In genomic region chr7:96319444-96319843, GRCh38 we compare ENCODE assay signal across 25 cellular contexts. TPM values are rescaled to one million over a fixed set of nuclear protein-coding genes. Genes with fewer than 3 reads are reported as not detected.
DNase-seq lines count a peak whose midpoint lies in the region; ATAC-seq and TF ChIP-seq lines count a peak whose summit lies in the region.
"Had no signal": no experiment of that assay in that cellular context is flagged by ENCODE, and none has a peak within 500 bp of the region (broad histone marks: within the 10 kb centered on the region; RNA-seq: fewer than 3 reads in every experiment).

No MANE protein-coding gene starts in this region.

- peak overlapping the region; percentile 94 for H3K4me3 Mint-ChIP-seq in activated CD4-positive, alpha-beta T cell treated with anti-CD3 and anti-CD28 coated beads, Interleukin-2, amount 10 ng/mL, durations not matched to agents 24 days and 14 days
- no peak overlapping the region for H3K4me3 Mint-ChIP-seq in activated CD4-positive, alpha-beta T cell treated with anti-CD3 and anti-CD28 coated beads for 36 hours
- H3K4me3 Mint-ChIP-seq: activated CD4-positive, alpha-beta T cell treated with anti-CD3 and anti-CD28 coated beads, Interleukin-2, amount 10 ng/mL, durations not matched to agents 7 days and 5 days; activated naive CD4-positive, alpha-beta T cell treated with anti-CD3 and anti-CD28 coated beads for 36 hours; HFFc6; natural killer cell treated with Interleukin-12 subunit alpha and Interleukin-12 subunit beta and Interleukin-15 and Interleukin-18, amount 100 ng/mL, for 72 hours; T-helper 1 cell treated with Interleukin-12 subunit alpha and Interleukin-12 subunit beta and Interleukin-4 antibody, amounts not matched to agents 30 μg/mL and 1 μg/mL, for 36 hours had no signal

- H3K27me3 Mint-ChIP-seq in activated CD4-positive, alpha-beta T cell treated with anti-CD3 and anti-CD28 coated beads, Interleukin-2, amount 10 ng/mL, durations not matched to agents 24 days and 14 days = peaks cover 3% of the 10 kb centered on the region
- no peaks in the 10 kb centered on the region for H3K27me3 Mint-ChIP-seq in activated CD4-positive, alpha-beta T cell treated with anti-CD3 and anti-CD28 coated beads for 36 hours
- H3K27me3 Mint-ChIP-seq: activated CD4-positive, alpha-beta T cell treated with anti-CD3 and anti-CD28 coated beads, Interleukin-2, amount 10 ng/mL, durations not matched to agents 7 days and 5 days; natural killer cell treated with Interleukin-12 subunit alpha and Interleukin-12 subunit beta and Interleukin-15 and Interleukin-18, amount 100 ng/mL, for 72 hours had no signal

- H3K4me1 ChIP-seq in gastrocnemius medialis = peaks cover 55 to 61% of the 10 kb centered on the region in 2 donors

- peak overlapping the region; percentile 29 for H3K27ac Mint-ChIP-seq in activated CD4-positive, alpha-beta T cell treated with anti-CD3 and anti-CD28 coated beads, Interleukin-2, amount 10 ng/mL, durations not matched to agents 24 days and 14 days
- no peak overlapping the region for H3K27ac Mint-ChIP-seq in activated CD4-positive, alpha-beta T cell treated with anti-CD3 and anti-CD28 coated beads for 36 hours
- H3K27ac Mint-ChIP-seq: activated CD4-positive, alpha-beta T cell treated with anti-CD3 and anti-CD28 coated beads, Interleukin-2, amount 10 ng/mL, durations not matched to agents 7 days and 5 days; activated naive CD4-positive, alpha-beta T cell treated with anti-CD3 and anti-CD28 coated beads for 36 hours; activated T-cell treated with anti-CD3 and anti-CD28 coated beads, Interleukin-2, amount 50 U/mL, for 72 hours; HFFc6; T-helper 1 cell treated with Interleukin-12 subunit alpha and Interleukin-12 subunit beta and Interleukin-4 antibody, amounts not matched to agents 30 μg/mL and 1 μg/mL, for 36 hours had no signal

- H3K4me3 ChIP-seq in gastrocnemius medialis = no peak overlapping the region
- H3K4me3 ChIP-seq: GM23248, pancreas had no signal

- CTCF ChIA-PET in activated CD4-positive, alpha-beta T cell treated with anti-CD3 and anti-CD28 coated beads for 36 hours (lab: Charles Lee) = interaction anchor here (1.2 kb wide), 1 partner anchor 14 kb away, joined by 7 read pairs; no protein-coding TSS in a partner anchor

- no peaks in the 10 kb centered on the region for H3K27me3 ChIP-seq in gastrocnemius medialis
- H3K27me3 ChIP-seq: dorsolateral prefrontal cortex, pancreas had no signal

- H3K9me3 ChIP-seq in gastrocnemius medialis = no peaks in the 10 kb centered on the region
- H3K9me3 ChIP-seq: pancreas had no signal

- H3K36me3 ChIP-seq in gastrocnemius medialis = no peaks in the 10 kb centered on the region
- H3K36me3 ChIP-seq: pancreas had no signal

- no peak for ATAC-seq in activated CD4-positive, alpha-beta T cell treated with anti-CD3 and anti-CD28 coated beads for 36 hours
- no peak for ATAC-seq in gastrocnemius medialis
- ATAC-seq: activated T-cell treated with anti-CD3 and anti-CD28 coated beads, Interleukin-2, amount 50 U/mL, for 72 hours; left lobe of liver; natural killer cell treated with Interleukin-12 subunit alpha and Interleukin-12 subunit beta and Interleukin-15 and Interleukin-18, amount 100 ng/mL, for 72 hours; pancreas had no signal

- no peak for TF ChIP-seq CTCF in gastrocnemius medialis (IDR thresholded peaks at IDR 0.05 in 4 of 5, conservative IDR thresholded peaks at IDR 0.05 in 1 of 5)

- peaks cover 5% of the 10 kb centered on the region for H3K9me3 Mint-ChIP-seq in activated CD4-positive, alpha-beta T cell treated with anti-CD3 and anti-CD28 coated beads, Interleukin-2, amount 10 ng/mL, durations not matched to agents 24 days and 14 days
- H3K9me3 Mint-ChIP-seq in activated CD4-positive, alpha-beta T cell treated with anti-CD3 and anti-CD28 coated beads for 36 hours (ENCODE audit: low read depth) = no peaks in the 10 kb centered on the region
- H3K9me3 Mint-ChIP-seq: activated CD4-positive, alpha-beta T cell treated with anti-CD3 and anti-CD28 coated beads, Interleukin-2, amount 10 ng/mL, durations not matched to agents 7 days and 5 days; activated naive CD4-positive, alpha-beta T cell treated with anti-CD3 and anti-CD28 coated beads for 36 hours; activated T-cell treated with anti-CD3 and anti-CD28 coated beads, Interleukin-2, amount 50 U/mL, for 72 hours; HFFc6; natural killer cell treated with Interleukin-12 subunit alpha and Interleukin-12 subunit beta and Interleukin-15 and Interleukin-18, amount 100 ng/mL, for 72 hours; T-helper 1 cell treated with Interleukin-12 subunit alpha and Interleukin-12 subunit beta and Interleukin-4 antibody, amounts not matched to agents 30 μg/mL and 1 μg/mL, for 36 hours had no signal

- H3K36me3 Mint-ChIP-seq in activated CD4-positive, alpha-beta T cell treated with anti-CD3 and anti-CD28 coated beads, Interleukin-2, amount 10 ng/mL, durations not matched to agents 24 days and 14 days (ENCODE audit: low read depth) = peaks cover 7% of the 10 kb centered on the region
- peaks cover 5% of the 10 kb centered on the region for H3K36me3 Mint-ChIP-seq in activated CD4-positive, alpha-beta T cell treated with anti-CD3 and anti-CD28 coated beads for 36 hours (ENCODE audit: low read depth)
- H3K36me3 Mint-ChIP-seq: natural killer cell treated with Interleukin-12 subunit alpha and Interleukin-12 subunit beta and Interleukin-15 and Interleukin-18, amount 100 ng/mL, for 72 hours had no signal

- in situ Hi-C loops in gastrocnemius medialis (cut with MboI; ENCODE audit: low sequenced_read_pairs in 4 of 4) = no loop called here

- peaks cover 43% of the 10 kb centered on the region for H3K4me1 Mint-ChIP-seq in activated CD4-positive, alpha-beta T cell treated with anti-CD3 and anti-CD28 coated beads, Interleukin-2, amount 10 ng/mL, durations not matched to agents 24 days and 14 days
- H3K4me1 Mint-ChIP-seq in activated CD4-positive, alpha-beta T cell treated with anti-CD3 and anti-CD28 coated beads for 36 hours = peaks cover 40% of the 10 kb centered on the region

- TF ChIP-seq POLR2A in gastrocnemius medialis (IDR thresholded peaks at IDR 0.05) = no peak

- intact Hi-C loops in activated CD4-positive, alpha-beta T cell treated with anti-CD3 and anti-CD28 coated beads, Interleukin-2, amount 10 ng/mL, durations not matched to agents 24 days and 14 days (cut with micrococcal nuclease) = no loop called here
- intact Hi-C loops in activated CD4-positive, alpha-beta T cell treated with anti-CD3 and anti-CD28 coated beads for 36 hours (cut with DNase I, micrococcal nuclease) = no loop called here
- intact Hi-C loops in gastrocnemius medialis (cut with DNase I; ENCODE audit: low total_unique reads) = no loop called here

- POLR2A ChIA-PET in activated CD4-positive, alpha-beta T cell treated with anti-CD3 and anti-CD28 coated beads for 36 hours (lab: Charles Lee) = interaction anchor here (1.3 kb wide), 2 partner anchors 15 to 34 kb away, joined by 3 to 7 read pairs; no protein-coding TSS in a partner anchor

- peak overlapping the region in 3 of 4 donors; percentile 38 to 99 (median 97) for H3K27ac ChIP-seq in gastrocnemius medialis
- H3K27ac ChIP-seq in substantia nigra (ENCODE audit: low read depth, low read length, poor library complexity, severe bottlenecking) = no peak overlapping the region
- H3K27ac ChIP-seq: GM23248, pancreas had no signal

- DNase-seq in activated CD4-positive, alpha-beta T cell treated with anti-CD3 and anti-CD28 coated beads, Interleukin-2, amount 10 ng/mL, durations not matched to agents 24 days and 14 days = no peak
- DNase-seq in activated CD4-positive, alpha-beta T cell treated with anti-CD3 and anti-CD28 coated beads for 36 hours = no peak
- DNase-seq in MV-4-11 (lab: John Stamatoyannopoulos, UW) = peak; percentile 49
- peak; percentile 74 for DNase-seq in dermis blood vessel endothelial cell
- DNase-seq in gastrocnemius medialis = no peak
- DNase-seq in KG1 (lab: John Stamatoyannopoulos, UW) = no peak
- no peak for DNase-seq in substantia nigra (lab: John Stamatoyannopoulos, UW)
- DNase-seq in COR-L47 (lab: John Stamatoyannopoulos, UW) = no peak
- DNase-seq: activated CD4-positive, alpha-beta T cell treated with anti-CD3 and anti-CD28 coated beads, Interleukin-2, amount 10 ng/mL, durations not matched to agents 7 days and 5 days; activated naive CD4-positive, alpha-beta T cell treated with anti-CD3 and anti-CD28 coated beads for 36 hours; activated T-cell treated with anti-CD3 and anti-CD28 coated beads, Interleukin-2, amount 50 U/mL, for 72 hours; aorta; DMS53; dorsolateral prefrontal cortex; GDM1; GM23248; HFFc6; IMR-90; NCI-H146; NCI-H2171; NCI-H524 treated with DMSO at 0.1 percent for 48 hours; pancreas had no signal

RNA-seq across cellular contexts. Expression of gene SLC25A13, which starts 2.5 kb away (rescaled TPM):
- 25.8 and 26.3 TPM in 2 replicates for total RNA-seq in activated CD4-positive, alpha-beta T cell treated with anti-CD3 and anti-CD28 coated beads, Interleukin-2, amount 10 ng/mL, durations not matched to agents 24 days and 14 days
- total RNA-seq in activated CD4-positive, alpha-beta T cell treated with anti-CD3 and anti-CD28 coated beads for 36 hours = 10 to 100 TPM; 10.3 to 11.3 TPM
- total RNA-seq in dermis blood vessel endothelial cell (34.9 and 36.9 TPM in 2 replicates), gastrocnemius medialis (10 to 100 TPM in 3 of 4 donors, 1 to 10 TPM in 1; 9.2 to 30.8 (median 13.6) TPM)

Comparison
In these comparisons a context has a peak if more than half of its experiments do, and no peak if none do; other contexts are left out.
1. DNase-seq: peak in MV-4-11 (single experiment) and dermis blood vessel endothelial cell (single experiment); none in activated CD4-positive, alpha-beta T cell treated with anti-CD3 and anti-CD28 coated beads, Interleukin-2, amount 10 ng/mL, durations not matched to agents 24 days and 14 days (single experiment), activated CD4-positive, alpha-beta T cell treated with anti-CD3 and anti-CD28 coated beads for 36 hours (single experiment), gastrocnemius medialis (0 of 2), KG1 (single experiment), substantia nigra (0 of 49) and COR-L47 (single experiment).